In genomic region chr19:23346696-23347095, GRCh38 we compare ENCODE assay signal across 1 cellular context.
TF ChIP-seq lines count a peak whose summit lies in the region.

No MANE protein-coding gene starts in this region.

TF ChIP-seq in liver, 16 proteins besides CTCF, POLR2A, EP300 and RAD21 (continued from another document):
- TF ChIP-seq YY1 (IDR thresholded peaks at IDR 0.05) (no peak), TAF1 (conservative IDR thresholded peaks at IDR 0.05) (no peak), SP1 (IDR thresholded peaks at IDR 0.05) (no peak), ZBTB33 (IDR thresholded peaks at IDR 0.05) (no peak), FOXA1 (IDR thresholded peaks at IDR 0.05) (no peak), MAX (IDR thresholded peaks at IDR 0.05) (no peak), GABPA (IDR thresholded peaks at IDR 0.05 in 1 of 2, conservative IDR thresholded peaks at IDR 0.05 in 1 of 2) (no peak), EGR1 (IDR thresholded peaks at IDR 0.05; ENCODE audit: low read depth in 2 of 2) (no peak), HNF4A (conservative IDR thresholded peaks at IDR 0.05) (no peak), FOXA2 (IDR thresholded peaks at IDR 0.05) (no peak)
TF ChIP-seq in liver: peak in this region for 0.
